Comparison of ENCODE assay signal across 20 cellular contexts in genomic region chr15:36403351-36403750, GRCh38.
A peak's percentile ranks its signal among the peaks of the same experiment; 100 is the strongest.
DNase-seq lines count a peak whose midpoint lies in the region; ATAC-seq and TF ChIP-seq lines count a peak whose summit lies in the region.
"Had no signal": no experiment of that assay in that cellular context is flagged by ENCODE, and none has a peak within 500 bp of the region (broad histone marks: within the 10 kb centered on the region; RNA-seq: fewer than 3 reads in every experiment).

No MANE protein-coding gene starts in this region.

- H3K27ac Mint-ChIP-seq in endodermal cell, result peak overlapping the region; percentile 22
- no peak overlapping the region for H3K27ac Mint-ChIP-seq in activated T-cell treated with anti-CD3 and anti-CD28 coated beads, Interleukin-2, amount 50 U/mL, for 24 hours

- no peak overlapping the region for H3K4me3 ChIP-seq in endodermal cell (ENCODE audit: low read length)
- no peak overlapping the region for H3K4me3 ChIP-seq in prostate gland
- H3K4me3 ChIP-seq: GM23248, HAP-1, MG63 had no signal

- no peak overlapping the region for H3K27ac ChIP-seq in endodermal cell (ENCODE audit: low read depth, low read length)
- no peak overlapping the region for H3K27ac ChIP-seq in prostate gland
- H3K27ac ChIP-seq: 22Rv1, GM23248, RWPE1 had no signal

- intact Hi-C loops in prostate gland (cut with DNase I), result no loop called here

- H3K9me3 ChIP-seq in endodermal cell (ENCODE audit: control insufficient read depth, low read length) (no peaks in the 10 kb centered on the region), prostate gland (no peaks in the 10 kb centered on the region)
- H3K9me3 ChIP-seq: HAP-1, MG63 had no signal

- H3K27me3 ChIP-seq in endodermal cell (ENCODE audit: control insufficient read depth, insufficient read depth, low read length, poor library complexity, severe bottlenecking) (no peaks in the 10 kb centered on the region), prostate gland (replicated peaks; ENCODE audit: insufficient read depth) (no peaks in the 10 kb centered on the region)
- H3K27me3 ChIP-seq: MG63 had no signal

- TF ChIP-seq CTCF in endodermal cell (conservative IDR thresholded peaks at IDR 0.05) (no peak), prostate gland (IDR thresholded peaks at IDR 0.05) (no peak)

- WGBS in endodermal cell (ENCODE audit: insufficient coverage in 1 of 2, insufficient read length in 1 of 2), 2 experiments, result 17 to 42% methylated on average over 1 to 4 of the region's 5 CpGs
- 72% methylated on average over 5 of the region's 5 CpGs for WGBS in prostate gland

- H3K4me1 ChIP-seq in endodermal cell (ENCODE audit: control insufficient read depth, insufficient read depth, low read length) (no peaks in the 10 kb centered on the region), prostate gland (replicated peaks) (no peaks in the 10 kb centered on the region)

- DNase-seq in NCI-H524 (lab: John Stamatoyannopoulos, UW) (peak; percentile 14 to 28), NCI-H524 treated with DMSO at 0.1 percent for 48 hours (lab: John Stamatoyannopoulos, UW) (no peak), NCI-H69 (lab: John Stamatoyannopoulos, UW) (peak; percentile 61), endodermal cell (peak; percentile 76), MV-4-11 (lab: John Stamatoyannopoulos, UW) (no peak), prostate gland (ENCODE audit: low spot score) (no peak)
- no peak for DNase-seq in activated T-cell treated with anti-CD3 and anti-CD28 coated beads, Interleukin-2, amount 50 U/mL, for 24 hours
- DNase-seq: GM23248; IMR-90; KG1; MG63; NCI-H1694; NCI-H2029 treated with DMSO at 0.1 percent for 48 hours; NCI-H748 treated with DMSO at 0.1 percent for 48 hours; NK-92 treated with Interleukin-12 subunit alpha and Interleukin-12 subunit beta, amount 100 ng/mL, for 24 hours; SHP77 treated with DMSO at 0.1 percent for 48 hours had no signal

- no peaks in the 10 kb centered on the region for H3K36me3 Mint-ChIP-seq in endodermal cell (ENCODE audit: low read depth)
- no peaks in the 10 kb centered on the region for H3K36me3 Mint-ChIP-seq in activated T-cell treated with anti-CD3 and anti-CD28 coated beads, Interleukin-2, amount 50 U/mL, for 24 hours (ENCODE audit: low read depth)

- H3K9me3 Mint-ChIP-seq in endodermal cell, result no peaks in the 10 kb centered on the region
- peaks cover 3% of the 10 kb centered on the region for H3K9me3 Mint-ChIP-seq in activated T-cell treated with anti-CD3 and anti-CD28 coated beads, Interleukin-2, amount 50 U/mL, for 24 hours

- H3K4me1 Mint-ChIP-seq in endodermal cell, result peaks cover 34% of the 10 kb centered on the region
- no peaks in the 10 kb centered on the region for H3K4me1 Mint-ChIP-seq in activated T-cell treated with anti-CD3 and anti-CD28 coated beads, Interleukin-2, amount 50 U/mL, for 24 hours (ENCODE audit: low read depth)

- ATAC-seq in GM18873 (IDR thresholded peaks at IDR 0.05; ENCODE audit: low FRiP score, unreplicated experiment), result no peak

- no peak overlapping the region for H3K9ac ChIP-seq in endodermal cell (ENCODE audit: extremely low read depth, low read length, poor library complexity, severe bottlenecking)
- H3K9ac ChIP-seq: GM23248 had no signal

- no peak for TF ChIP-seq POLR2A in prostate gland (IDR thresholded peaks at IDR 0.05)

- H3K4me3 Mint-ChIP-seq in endodermal cell, result no peak overlapping the region
- H3K4me3 Mint-ChIP-seq in activated T-cell treated with anti-CD3 and anti-CD28 coated beads, Interleukin-2, amount 50 U/mL, for 24 hours, result no peak overlapping the region

- H3K27me3 Mint-ChIP-seq in endodermal cell (ENCODE audit: insufficient read depth), result no peaks in the 10 kb centered on the region
- no peaks in the 10 kb centered on the region for H3K27me3 Mint-ChIP-seq in activated T-cell treated with anti-CD3 and anti-CD28 coated beads, Interleukin-2, amount 50 U/mL, for 24 hours

- H3K36me3 ChIP-seq in endodermal cell (ENCODE audit: control insufficient read depth, insufficient read depth, low read length), result no peaks in the 10 kb centered on the region
- H3K36me3 ChIP-seq in prostate gland, result no peaks in the 10 kb centered on the region
- H3K36me3 ChIP-seq: HAP-1, MG63 had no signal

Comparison
In these comparisons a context has a peak if more than half of its experiments do, and no peak if none do; other contexts are left out.
1. DNase-seq: peak in NCI-H524 (2 of 2), NCI-H69 (single experiment) and endodermal cell (single experiment); none in NCI-H524 treated with DMSO at 0.1 percent for 48 hours (single experiment), activated T-cell treated with anti-CD3 and anti-CD28 coated beads, Interleukin-2, amount 50 U/mL, for 24 hours (single experiment), MV-4-11 (single experiment) and prostate gland (single experiment).